In the genomic region with DNA sequence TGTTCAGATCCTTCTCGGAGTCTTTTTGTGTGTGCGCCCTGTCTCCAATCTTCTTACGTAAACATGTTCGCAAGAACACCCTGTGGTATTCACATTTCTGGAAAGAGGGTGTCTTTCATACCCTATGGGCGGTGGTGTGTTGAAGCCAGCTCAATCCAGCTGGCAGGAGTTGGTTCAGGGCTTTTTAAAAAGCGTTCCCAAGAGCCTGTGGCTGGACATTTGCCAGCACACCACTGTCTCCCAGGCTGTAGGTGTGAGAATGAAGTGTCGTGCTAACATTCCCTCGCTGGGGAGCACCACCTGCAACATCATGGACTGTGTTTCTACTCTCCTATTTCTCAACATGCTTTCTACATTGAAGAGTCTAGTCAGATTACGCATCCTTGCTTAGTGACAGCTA, we compare ENCODE assay signal across 24 cellular contexts.
"Had no signal": no experiment of that assay in that cellular context is flagged by ENCODE, and none has a peak within 500 bp of the region (broad histone marks: within the 10 kb centered on the region; RNA-seq: fewer than 3 reads in every experiment).

No MANE protein-coding gene starts in this region.

- H3K9me3 ChIP-seq: MG63 had no signal

- DNase-seq: activated CD4-positive, alpha-beta memory T cell treated with anti-CD3 and anti-CD28 coated beads for 36 hours; activated CD4-positive, alpha-beta T cell treated with anti-CD3 and anti-CD28 coated beads, Interleukin-2, amount 10 ng/mL, durations not matched to agents 7 days and 5 days; activated CD4-positive, CD25-positive, alpha-beta regulatory T cell; activated CD8-positive, alpha-beta memory T cell treated with anti-CD3 and anti-CD28 coated beads for 24 hours; activated effector memory CD4-positive, alpha-beta T cell treated with anti-CD3 and anti-CD28 coated beads, Interleukin-2, amount 50 U/mL, for 16 hours; activated naive CD4-positive, alpha-beta T cell treated with Interleukin-2 at 50 U/mL for 16 hours; activated T-cell treated with anti-CD3 and anti-CD28 coated beads, Interleukin-2, amount 50 U/mL, for 4 hours; MG63; MV-4-11; NCI-H1092 treated with DMSO at 0.1 percent for 48 hours; NCI-H1436 treated with DMSO at 0.1 percent for 48 hours; NCI-H187 treated with DMSO at 0.1 percent for 48 hours; NCI-H2081 treated with DMSO at 0.1 percent for 48 hours; NCI-H446 treated with DMSO at 0.1 percent for 48 hours; NCI-H524 treated with DMSO at 0.1 percent for 48 hours; NCI-H748 treated with DMSO at 0.1 percent for 48 hours; RPMI8226; T-helper 1 cell had no signal

- H3K4me2 ChIP-seq: KMS-11 had no signal

- H3K36me3 Mint-ChIP-seq: activated CD4-positive, alpha-beta memory T cell treated with anti-CD3 and anti-CD28 coated beads for 36 hours; activated naive CD8-positive, alpha-beta T cell had no signal

- H3K36me3 ChIP-seq: MG63 had no signal

- H3K4me3 Mint-ChIP-seq: activated CD4-positive, alpha-beta memory T cell treated with anti-CD3 and anti-CD28 coated beads for 36 hours; activated CD4-positive, alpha-beta T cell treated with anti-CD3 and anti-CD28 coated beads, Interleukin-2, amount 10 ng/mL, durations not matched to agents 7 days and 5 days; activated naive CD8-positive, alpha-beta T cell; activated T-cell treated with anti-CD3 and anti-CD28 coated beads, Interleukin-2, amount 50 U/mL, for 4 hours had no signal

- H3K9ac ChIP-seq: KMS-11 had no signal

- H3K4me3 ChIP-seq: MG63, SK-N-MC had no signal

- ATAC-seq: activated T-cell treated with anti-CD3 and anti-CD28 coated beads, Interleukin-2, amount 50 U/mL, for 4 hours; Panc1; Right ventricle myocardium inferior had no signal

- H3K4me1 Mint-ChIP-seq: activated CD4-positive, alpha-beta T cell treated with anti-CD3 and anti-CD28 coated beads, Interleukin-2, amount 10 ng/mL, durations not matched to agents 7 days and 5 days had no signal

- H3K27me3 ChIP-seq: MG63 had no signal

- H3K27ac Mint-ChIP-seq: activated CD4-positive, alpha-beta memory T cell treated with anti-CD3 and anti-CD28 coated beads for 36 hours; activated CD4-positive, alpha-beta T cell treated with anti-CD3 and anti-CD28 coated beads, Interleukin-2, amount 10 ng/mL, durations not matched to agents 7 days and 5 days; activated naive CD8-positive, alpha-beta T cell had no signal

- H3K27ac ChIP-seq: KMS-11, SK-N-MC, VCaP had no signal

- H3K9me3 Mint-ChIP-seq: activated CD4-positive, alpha-beta memory T cell treated with anti-CD3 and anti-CD28 coated beads for 36 hours; activated CD4-positive, alpha-beta T cell treated with anti-CD3 and anti-CD28 coated beads, Interleukin-2, amount 10 ng/mL, durations not matched to agents 7 days and 5 days; activated T-cell treated with anti-CD3 and anti-CD28 coated beads, Interleukin-2, amount 50 U/mL, for 4 hours had no signal
